ENCODE assay signal across 18 cellular contexts in the genomic region with DNA sequence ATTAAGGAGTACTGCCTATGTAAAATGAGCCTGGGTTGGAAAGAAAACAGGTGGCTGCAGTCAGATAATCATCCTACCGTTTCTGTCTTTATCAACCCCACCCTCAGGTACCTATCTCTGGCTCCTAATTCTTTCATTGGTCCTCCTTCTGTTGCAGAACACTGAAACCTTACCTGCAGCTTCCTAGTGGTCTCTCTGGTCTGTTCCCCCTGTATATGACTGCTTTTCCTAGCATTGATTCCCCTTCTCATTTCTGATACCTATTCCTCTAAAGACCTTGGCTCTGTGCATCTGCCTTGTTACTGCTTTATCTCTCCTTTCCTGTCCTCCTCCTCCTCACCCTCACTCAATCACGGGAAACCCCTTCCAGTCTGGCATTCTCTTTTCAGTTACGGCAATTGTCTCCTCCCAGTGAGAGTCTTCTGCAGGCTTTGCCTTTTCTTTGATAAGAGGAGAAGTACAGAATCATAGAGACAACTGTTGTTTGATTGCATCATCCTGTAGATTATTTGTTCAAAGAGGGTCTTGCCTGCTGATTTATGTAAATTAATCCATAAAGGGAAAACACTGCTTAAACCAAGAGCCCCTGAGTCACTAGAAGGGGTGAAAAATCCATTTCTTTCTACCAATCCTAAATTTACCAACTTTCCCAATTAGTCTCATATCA.
DNase-seq lines count a peak whose midpoint lies in the region; ATAC-seq, FAIRE-seq and TF ChIP-seq lines count a peak whose summit lies in the region.
"Had no signal": no experiment of that assay in that cellular context is flagged by ENCODE, and none has a peak within 500 bp of the region (broad histone marks: within the 10 kb centered on the region; RNA-seq: fewer than 3 reads in every experiment).

No MANE protein-coding gene starts in this region.

- ATAC-seq in GM23338, result no peak; the same call in 2 of the 3 replicates
- ATAC-seq in IMR-90 (ENCODE audit: low read depth), result no peak
- ATAC-seq in GM21528 (IDR thresholded peaks at IDR 0.05; ENCODE audit: low FRiP score, unreplicated experiment), result no peak
- no peak for ATAC-seq in GM18505 (IDR thresholded peaks at IDR 0.05; ENCODE audit: unreplicated experiment)
- ATAC-seq: HCT116, PC-3, T-cell had no signal

- H2AK9ac ChIP-seq in IMR-90 (replicated peaks; ENCODE audit: low read depth, low read length, poor library complexity), result no peak overlapping the region

- H3K79me2 ChIP-seq in GM23338 (replicated peaks; ENCODE audit: insufficient read depth) (no peaks in the 10 kb centered on the region), astrocyte (ENCODE audit: insufficient read depth, low read length) (no peaks in the 10 kb centered on the region), neural progenitor cell (ENCODE audit: low read depth) (no peaks in the 10 kb centered on the region)

- H3K27ac Mint-ChIP-seq in GM23338, result peak overlapping the region; percentile 49
- peak overlapping the region; percentile 42 for H3K27ac Mint-ChIP-seq in astrocyte (ENCODE audit: unreplicated experiment)
- H3K27ac Mint-ChIP-seq in neural progenitor cell, result no peak overlapping the region
- no peak overlapping the region for H3K27ac Mint-ChIP-seq in chondrocyte (ENCODE audit: unreplicated experiment)
- H3K27ac Mint-ChIP-seq: T-cell had no signal

- H2BK120ac ChIP-seq in IMR-90 (ENCODE audit: low read depth, low read length), result no peak overlapping the region

- peak overlapping the region; percentile 89 for H2AFZ ChIP-seq in GM23338
- no peak overlapping the region for H2AFZ ChIP-seq in IMR-90 (replicated peaks; ENCODE audit: low read length, poor library complexity)
- H2AFZ ChIP-seq in astrocyte (ENCODE audit: low read depth, low read length), result no peak overlapping the region
- peak overlapping the region; percentile 92 for H2AFZ ChIP-seq in neural progenitor cell (replicated peaks)

- FAIRE-seq in astrocyte (lab: Jason Lieb, UNC), result no peak

- H3K36me3 ChIP-seq in GM23338 (ENCODE audit: insufficient read depth) (no peaks in the 10 kb centered on the region), IMR-90 (ENCODE audit: control insufficient read depth, insufficient read depth, low read length) (no peaks in the 10 kb centered on the region; the same call in 1 of the 2 replicates), astrocyte (ENCODE audit: insufficient read depth, low read length) (no peaks in the 10 kb centered on the region), neural progenitor cell (no peaks in the 10 kb centered on the region)
- H3K36me3 ChIP-seq: BE2C had no signal

- H3K23ac ChIP-seq in IMR-90 (ENCODE audit: low read depth, low read length), result no peak overlapping the region

- no peak overlapping the region for H4K8ac ChIP-seq in IMR-90 (ENCODE audit: low read depth in 2 of 2, low read length in 2 of 2)

- in situ Hi-C loops in IMR-90 (cut with MboI; ENCODE audit: low sequenced_read_pairs), result no loop called here

- WGBS in IMR-90 (ENCODE audit: extremely low coverage in 2 of 2, insufficient read length in 1 of 2), 2 experiments, result 0% methylated on average over 1 of the region's 3 CpGs; no CpG with 5 or more reads in 1 of the 2 experiments

- intact Hi-C loops in IMR-90 (cut with micrococcal nuclease), result loop anchor here (5.0 kb wide), 2 partner anchors 49 to 104 kb away; no protein-coding TSS in a partner anchor

- H3K9me3 ChIP-seq in IMR-90 (ENCODE audit: control insufficient read depth, insufficient read depth, low read length) (no peaks in the 10 kb centered on the region), astrocyte (ENCODE audit: insufficient read depth, low read depth, low read length) (no peaks in the 10 kb centered on the region), neural progenitor cell (ENCODE audit: low read depth) (no peaks in the 10 kb centered on the region)
- H3K9me3 ChIP-seq: BE2C had no signal

- no peak overlapping the region for H2BK20ac ChIP-seq in IMR-90 (ENCODE audit: low read depth, low read length)

- POLR2A ChIA-PET in IMR-90 (lab: Charles Lee; ENCODE audit: unreplicated experiment), result no interaction called here

- H3K9ac ChIP-seq in IMR-90 (ENCODE audit: low read depth, low read length) (no peak overlapping the region), astrocyte (ENCODE audit: low read length) (no peak overlapping the region), neural progenitor cell (no peak overlapping the region)

- H3K27ac ChIP-seq in GM23338 (ENCODE audit: low read depth), result 0 out of 2 replicates have a peak overlapping the region, but pooled peaks have one; percentile 36
- H3K27ac ChIP-seq in IMR-90 (ENCODE audit: insufficient read depth, low read length), result no peak overlapping the region
- H3K27ac ChIP-seq in astrocyte (ENCODE audit: low read depth, low read length), result no peak overlapping the region
- no peak overlapping the region for H3K27ac ChIP-seq in neural progenitor cell
- H3K27ac ChIP-seq: RWPE1 had no signal

- CTCF ChIA-PET in IMR-90 (lab: Yijun Ruan, JAX), result no interaction called here

- H2BK5ac ChIP-seq in IMR-90 (ENCODE audit: low read depth, low read length, poor library complexity, severe bottlenecking), result no peak overlapping the region

- no peak overlapping the region for H3K4ac ChIP-seq in IMR-90 (ENCODE audit: low read depth, low read length)

- H3K4me3 ChIP-seq in GM23338, result no peak overlapping the region
- H3K4me3 ChIP-seq in IMR-90 (ENCODE audit: insufficient read depth, low read depth, low read length), result no peak overlapping the region
- no peak overlapping the region for H3K4me3 ChIP-seq in astrocyte (ENCODE audit: insufficient read depth, low read depth, low read length)
- H3K4me3 ChIP-seq in neural progenitor cell, result no peak overlapping the region

- H3K4me3 Mint-ChIP-seq in GM23338 (no peak overlapping the region), astrocyte (ENCODE audit: unreplicated experiment) (no peak overlapping the region), neural progenitor cell (no peak overlapping the region), chondrocyte (ENCODE audit: unreplicated experiment) (no peak overlapping the region)
- H3K4me3 Mint-ChIP-seq: T-cell had no signal

- no peaks in the 10 kb centered on the region for H3K27me3 ChIP-seq in GM23338 (ENCODE audit: insufficient read depth)
- no peaks in the 10 kb centered on the region for H3K27me3 ChIP-seq in IMR-90 (ENCODE audit: control insufficient read depth, insufficient read depth, low read length)
- H3K27me3 ChIP-seq in astrocyte (ENCODE audit: insufficient read depth, low read length), result no peaks in the 10 kb centered on the region
- no peaks in the 10 kb centered on the region for H3K27me3 ChIP-seq in neural progenitor cell
- H3K27me3 ChIP-seq: BE2C had no signal

- no peak overlapping the region; the same call in 1 of the 2 replicates for H4K91ac ChIP-seq in IMR-90 (ENCODE audit: insufficient read depth, low read depth, low read length)

- H4K20me1 ChIP-seq in GM23338 (replicated peaks; ENCODE audit: insufficient read depth) (no peaks in the 10 kb centered on the region), IMR-90 (ENCODE audit: insufficient read depth, low read length) (no peaks in the 10 kb centered on the region), astrocyte (ENCODE audit: insufficient read depth, low read length) (no peaks in the 10 kb centered on the region), neural progenitor cell (ENCODE audit: low read depth) (no peaks in the 10 kb centered on the region)

- no TSS peak for BruUV-seq in IMR-90 (replicated peaks; lab: Mats Ljungman, UMichigan)

- no peak for TF ChIP-seq RAD21 in IMR-90 (IDR thresholded peaks at IDR 0.05; ENCODE audit: low read length)

- 0 out of 2 replicates have a peak overlapping the region, but pooled peaks have one; percentile 72 for H3K14ac ChIP-seq in IMR-90 (replicated peaks; ENCODE audit: low read depth, low read length)

- no peaks in the 10 kb centered on the region for H3K9me1 ChIP-seq in IMR-90 (ENCODE audit: insufficient read depth, low read length)

- H2AK5ac ChIP-seq in IMR-90 (ENCODE audit: low read depth, low read length), result 0 out of 2 replicates have a peak overlapping the region, but pooled peaks have one; percentile 24

- H3K18ac ChIP-seq in IMR-90 (ENCODE audit: low read depth, low read length), result no peak overlapping the region; the same call in 1 of the 2 replicates

- dilution Hi-C loops in IMR-90 (cut with HindIII; ENCODE audit: low sequenced_read_pairs, unreplicated experiment), result no loop called here

- no peak overlapping the region for H3K56ac ChIP-seq in IMR-90 (ENCODE audit: extremely low read depth, insufficient read depth, low read length)

- no peak for TF ChIP-seq POLR2A in IMR-90 (IDR thresholded peaks at IDR 0.05; ENCODE audit: low read depth, low read length)
- no peak for TF ChIP-seq POLR2A in GM18505 (IDR thresholded peaks at IDR 0.05; ENCODE audit: borderline replicate concordance, extremely low read depth, insufficient read depth, insufficient read length)

- peak overlapping the region; percentile 48; the same call in 1 of the 3 replicates for H2BK15ac ChIP-seq in IMR-90 (ENCODE audit: low read depth, low read length)

- no peak for TF ChIP-seq CTCF in GM23338 (conservative IDR thresholded peaks at IDR 0.05; ENCODE audit: low read depth in 2 of 2)
- TF ChIP-seq CTCF in IMR-90 (conservative IDR thresholded peaks at IDR 0.05; ENCODE audit: low read depth, low read length), result no peak
- TF ChIP-seq CTCF in astrocyte (IDR thresholded peaks at IDR 0.05; ENCODE audit: insufficient read depth, low read depth, low read length), result no peak
- no peak for TF ChIP-seq CTCF in neural progenitor cell (IDR thresholded peaks at IDR 0.05)
- TF ChIP-seq CTCF in chondrocyte (IDR thresholded peaks at IDR 0.05), result no peak

- H3K27me3 Mint-ChIP-seq in GM23338 (ENCODE audit: insufficient read depth, low read depth, poor library complexity), result peaks cover 2% of the 10 kb centered on the region
- no peaks in the 10 kb centered on the region for H3K27me3 Mint-ChIP-seq in astrocyte (ENCODE audit: low read depth, unreplicated experiment)
- no peaks in the 10 kb centered on the region for H3K27me3 Mint-ChIP-seq in neural progenitor cell (ENCODE audit: insufficient read depth, low read depth)
- no peaks in the 10 kb centered on the region for H3K27me3 Mint-ChIP-seq in chondrocyte (ENCODE audit: low read depth)
- H3K27me3 Mint-ChIP-seq: T-cell had no signal

- H3K4me1 ChIP-seq in GM23338 (ENCODE audit: insufficient read depth) (peaks cover 4% of the 10 kb centered on the region; the same call in 1 of the 2 replicates), IMR-90 (ENCODE audit: control insufficient read depth, insufficient read depth, low read length) (no peaks in the 10 kb centered on the region; the same call in 1 of the 2 replicates), astrocyte (ENCODE audit: insufficient read depth, low read length) (no peaks in the 10 kb centered on the region), neural progenitor cell (peaks cover 17% of the 10 kb centered on the region)
- H3K4me1 ChIP-seq: BE2C had no signal

- no peak for DNase-seq in GM23338 (ENCODE audit: low spot score)
- DNase-seq in IMR-90, result no peak
- DNase-seq in astrocyte (ENCODE audit: low read depth), result no peak
- DNase-seq in neural progenitor cell (ENCODE audit: low spot score), result no peak
- no peak for DNase-seq in chondrocyte (ENCODE audit: low spot score)
- DNase-seq: BE2C, NCI-H1092 treated with DMSO at 0.1 percent for 48 hours, NCI-H1436 treated with DMSO at 0.1 percent for 48 hours, NCI-H2029, NCI-H345, NCI-H526 treated with DMSO at 0.1 percent for 48 hours, PC-3, SHP77 treated with DMSO at 0.1 percent for 48 hours, T-cell had no signal

- H3K4me2 ChIP-seq in GM23338 (no peak overlapping the region), IMR-90 (ENCODE audit: low read depth, low read length) (no peak overlapping the region), astrocyte (ENCODE audit: low read length) (no peak overlapping the region), neural progenitor cell (no peak overlapping the region)

- H3K36me3 Mint-ChIP-seq in GM23338 (ENCODE audit: low read depth) (no peaks in the 10 kb centered on the region), astrocyte (ENCODE audit: low read depth, unreplicated experiment) (no peaks in the 10 kb centered on the region), neural progenitor cell (no peaks in the 10 kb centered on the region), chondrocyte (ENCODE audit: low read depth) (no peaks in the 10 kb centered on the region)
- H3K36me3 Mint-ChIP-seq: T-cell had no signal

- no peaks in the 10 kb centered on the region for H3K79me1 ChIP-seq in IMR-90 (ENCODE audit: low read depth in 1 of 2, low read length in 2 of 2)

- H3K9me3 Mint-ChIP-seq in GM23338 (no peaks in the 10 kb centered on the region), astrocyte (ENCODE audit: unreplicated experiment) (no peaks in the 10 kb centered on the region), neural progenitor cell (no peaks in the 10 kb centered on the region), chondrocyte (ENCODE audit: low read depth) (no peaks in the 10 kb centered on the region)

- H3K4me1 Mint-ChIP-seq in GM23338 (peaks cover 7% of the 10 kb centered on the region; the same call in 2 of the 3 replicates), astrocyte (ENCODE audit: low read depth, unreplicated experiment) (peaks cover 11% of the 10 kb centered on the region), neural progenitor cell (no peaks in the 10 kb centered on the region), chondrocyte (ENCODE audit: low read depth) (peaks cover 15% of the 10 kb centered on the region)
- H3K4me1 Mint-ChIP-seq: T-cell had no signal

- no peaks in the 10 kb centered on the region for H3F3A ChIP-seq in GM23338 (replicated peaks; ENCODE audit: low read depth)
- H3F3A ChIP-seq in neural progenitor cell (ENCODE audit: low read depth), result peaks cover 2% of the 10 kb centered on the region

- H3K9me2 ChIP-seq in GM23338 (ENCODE audit: insufficient read depth), result no peaks in the 10 kb centered on the region

- 0 out of 2 replicates have a peak overlapping the region, but pooled peaks have one; percentile 19 for H4K5ac ChIP-seq in IMR-90 (ENCODE audit: low read depth, low read length)

Comparison
In these comparisons a context has a peak if more than half of its experiments do, and no peak if none do; other contexts are left out.
1. H2AFZ ChIP-seq: peak in GM23338 (single experiment) and neural progenitor cell (single experiment); none in IMR-90 (single experiment) and astrocyte (single experiment).
2. H3K27ac Mint-ChIP-seq: peak in GM23338 (single experiment) and astrocyte (single experiment); none in neural progenitor cell (single experiment) and chondrocyte (single experiment).